In genomic region chr10:126425473-126426065, GRCh38 we compare ENCODE assay signal across 1 cellular context.
TF ChIP-seq lines count a peak whose summit lies in the region.

No MANE protein-coding gene starts in this region.

TF ChIP-seq in SK-N-SH, 30 proteins besides CTCF, POLR2A, EP300 and RAD21 (continued from another document):
- TF ChIP-seq IRF3 (IDR thresholded peaks at IDR 0.05; ENCODE audit: low read depth, low read length): no peak
- TF ChIP-seq REST (IDR thresholded peaks at IDR 0.05; ENCODE audit: low read depth, low read length): no peak
- TF ChIP-seq PBX3 (IDR thresholded peaks at IDR 0.05): no peak
- TF ChIP-seq RXRA (IDR thresholded peaks at IDR 0.05; ENCODE audit: borderline replicate concordance, low read depth): no peak
- TF ChIP-seq POLR2AphosphoS5 (IDR thresholded peaks at IDR 0.05; ENCODE audit: low read depth, low read length): no peak
